16 cellular contexts compared by ENCODE assay signal in genomic region chr6:7446056-7446455, GRCh38. TPM values are rescaled to one million over a fixed set of nuclear protein-coding genes. Genes with fewer than 3 reads are reported as not detected.
"Had no signal": no experiment of that assay in that cellular context is flagged by ENCODE, and none has a peak within 500 bp of the region (broad histone marks: within the 10 kb centered on the region; RNA-seq: fewer than 3 reads in every experiment).

No MANE protein-coding gene starts in this region.

- DNase-seq: activated CD4-positive, alpha-beta T cell treated with anti-CD3 and anti-CD28 coated beads, Interleukin-2, amount 50 U/mL, for 4 hours; activated effector memory CD4-positive, alpha-beta T cell treated with anti-CD3 and anti-CD28 coated beads, Interleukin-2, amount 50 U/mL, for 16 hours; activated T-cell treated with anti-CD3 and anti-CD28 coated beads, Interleukin-2, amount 50 U/mL, for 24 hours; amniotic stem cell; brain microvascular endothelial cell; cerebellar nuclear complex; dermis blood vessel endothelial cell; gastrocnemius medialis; heart right ventricle; left lung; natural killer cell; occipital lobe; SW 1271; transverse colon had no signal

- H3K27ac ChIP-seq: brain microvascular endothelial cell, gastrocnemius medialis, heart right ventricle, left lung, transverse colon had no signal

- H3K9me3 ChIP-seq: gastrocnemius medialis, left lung, transverse colon had no signal

- H3K36me3 ChIP-seq: brain microvascular endothelial cell, gastrocnemius medialis, heart right ventricle, left lung, transverse colon had no signal

- H3K4me1 ChIP-seq: gastrocnemius medialis, heart right ventricle, left lung, transverse colon had no signal

- H3K27me3 ChIP-seq: brain microvascular endothelial cell, transverse colon had no signal

- H3K4me3 ChIP-seq: gastrocnemius medialis, heart right ventricle, left lung, transverse colon had no signal

RNA-seq across cellular contexts. Expression of gene CAGE1, which starts 56.5 kb away (rescaled TPM):
- total RNA-seq: gastrocnemius medialis, left lung, mucosa of gallbladder, skeletal muscle tissue, transverse colon had no signal
- polyA plus RNA-seq: heart right ventricle had no signal
